ENCODE assay signal across 25 cellular contexts in genomic region chr4:37981425-37981824, GRCh38. TPM values are rescaled to one million over a fixed set of nuclear protein-coding genes. Genes with fewer than 3 reads are reported as not detected.
DNase-seq lines count a peak whose midpoint lies in the region; ATAC-seq and TF ChIP-seq lines count a peak whose summit lies in the region.
"Had no signal": no experiment of that assay in that cellular context is flagged by ENCODE, and none has a peak within 500 bp of the region (broad histone marks: within the 10 kb centered on the region; RNA-seq: fewer than 3 reads in every experiment).

No MANE protein-coding gene starts in this region.

- H3K9ac ChIP-seq in SK-N-SH: no peak overlapping the region

- peak overlapping the region; percentile 35; the same call in 1 of the 2 replicates for H3K4me2 ChIP-seq in SK-N-SH

- H3K4me1 Mint-ChIP-seq in activated naive CD8-positive, alpha-beta T cell treated with anti-CD3 and anti-CD28 coated beads for 36 hours: peaks cover 37% of the 10 kb centered on the region

- no peaks in the 10 kb centered on the region for H3K9me3 Mint-ChIP-seq in activated naive CD8-positive, alpha-beta T cell treated with anti-CD3 and anti-CD28 coated beads for 36 hours
- H3K9me3 Mint-ChIP-seq: activated naive CD4-positive, alpha-beta T cell treated with anti-CD3 and anti-CD28 coated beads for 36 hours; CD4-positive, CD25-positive, alpha-beta regulatory T cell; natural killer cell had no signal

- no peak for TF ChIP-seq EP300 in SK-N-SH (IDR thresholded peaks at IDR 0.05; ENCODE audit: borderline replicate concordance in 1 of 2, low read depth in 1 of 2, low read length in 1 of 2)

- H3F3A ChIP-seq in SK-N-SH (replicated peaks; ENCODE audit: insufficient read depth): peaks cover 9% of the 10 kb centered on the region

- H3K36me3 ChIP-seq in SK-N-SH (replicated peaks in 1 of 2; ENCODE audit: control insufficient read depth in 1 of 2, insufficient read depth in 2 of 2, low read length in 1 of 2): no peaks in the 10 kb centered on the region
- no peaks in the 10 kb centered on the region for H3K36me3 ChIP-seq in thoracic aorta
- H3K36me3 ChIP-seq: brain microvascular endothelial cell, left lung, upper lobe of left lung had no signal

- H3K27ac Mint-ChIP-seq in activated naive CD8-positive, alpha-beta T cell treated with anti-CD3 and anti-CD28 coated beads for 36 hours: no peak overlapping the region
- H3K27ac Mint-ChIP-seq: activated naive CD4-positive, alpha-beta T cell treated with anti-CD3 and anti-CD28 coated beads for 36 hours; natural killer cell had no signal

- H3K4me3 Mint-ChIP-seq in activated naive CD8-positive, alpha-beta T cell treated with anti-CD3 and anti-CD28 coated beads for 36 hours: no peak overlapping the region
- H3K4me3 Mint-ChIP-seq: activated naive CD4-positive, alpha-beta T cell treated with anti-CD3 and anti-CD28 coated beads for 36 hours; natural killer cell had no signal

- H3K27ac ChIP-seq in SK-N-SH (ENCODE audit: low read depth in 2 of 2, low read length in 1 of 2) (no peak overlapping the region), thoracic aorta (peak overlapping the region; percentile 43 to 59)
- H3K27ac ChIP-seq: brain microvascular endothelial cell had no signal

- TF ChIP-seq RAD21 in SK-N-SH (IDR thresholded peaks at IDR 0.05; ENCODE audit: low read length): no peak

- in situ Hi-C loops in KBM-7 (cut with MboI; ENCODE audit: low pct_unique_long_range_greater_than_20kb, low sequenced_read_pairs): no loop called here

- H3K4me3 ChIP-seq in SK-N-SH (ENCODE audit: low read depth in 2 of 2, low read length in 1 of 2) (no peak overlapping the region), thoracic aorta (no peak overlapping the region)
- H3K4me3 ChIP-seq: dorsolateral prefrontal cortex, left lung, upper lobe of left lung had no signal

- no peaks in the 10 kb centered on the region for H3K27me3 Mint-ChIP-seq in activated naive CD8-positive, alpha-beta T cell treated with anti-CD3 and anti-CD28 coated beads for 36 hours
- H3K27me3 Mint-ChIP-seq: CD4-positive, CD25-positive, alpha-beta regulatory T cell had no signal

- no peaks in the 10 kb centered on the region for H3K27me3 ChIP-seq in SK-N-SH (ENCODE audit: insufficient read depth)
- H3K27me3 ChIP-seq in thoracic aorta (replicated peaks; ENCODE audit: insufficient read depth): no peaks in the 10 kb centered on the region
- H3K27me3 ChIP-seq: brain microvascular endothelial cell, dorsolateral prefrontal cortex, left lung, upper lobe of left lung had no signal

- TF ChIP-seq CTCF in SK-N-SH (IDR thresholded peaks at IDR 0.05) (no peak), thoracic aorta (IDR thresholded peaks at IDR 0.05) (no peak)

- H3K79me2 ChIP-seq in SK-N-SH (ENCODE audit: insufficient read depth): peaks cover 57% of the 10 kb centered on the region; the same call in 1 of the 2 replicates

- H3K9me3 ChIP-seq in SK-N-SH (no peaks in the 10 kb centered on the region), thoracic aorta (no peaks in the 10 kb centered on the region)
- H3K9me3 ChIP-seq: left lung, upper lobe of left lung had no signal

- WGBS in SK-N-SH (ENCODE audit: low lambda C conversion rate): 94% methylated on average over 4 of the region's 4 CpGs

- POLR2A ChIA-PET in SK-N-SH (lab: Yijun Ruan, JAX): no interaction called here

- CTCF ChIA-PET in SK-N-SH (lab: Yijun Ruan, JAX): no interaction called here

- DNase-seq in SK-N-SH (no peak), T1000 (lab: John Stamatoyannopoulos, UW) (peak; percentile 9), kidney tubule cell (ENCODE audit: low spot score) (peak; percentile 37), thoracic aorta (ENCODE audit: low spot score) (no peak), NCI-H524 (lab: John Stamatoyannopoulos, UW) (no peak), KBM-7 (no peak)
- no peak for DNase-seq in activated naive CD8-positive, alpha-beta T cell treated with anti-CD3 and anti-CD28 coated beads for 36 hours
- DNase-seq: activated CD8-positive, alpha-beta memory T cell treated with anti-CD3 and anti-CD28 coated beads, Interleukin-2, amount 50 U/mL, for 4 hours; activated naive CD4-positive, alpha-beta T cell treated with anti-CD3 and anti-CD28 coated beads for 36 hours; brain microvascular endothelial cell; CD4-positive, CD25-positive, alpha-beta regulatory T cell; dorsolateral prefrontal cortex; HCEC 1CT; hippocampal formation; left lung; MM.1S; natural killer cell; RPMI8226; stimulated activated CD4-positive, alpha-beta T cell treated with anti-CD3 and anti-CD28 coated beads, Interleukin-4, amount 100 ng/mL, for 1 hour; stimulated activated CD8-positive, alpha-beta memory T cell treated with anti-CD3 and anti-CD28 coated beads, Interleukin-4, amount 100 ng/mL, for 48 hours; upper lobe of left lung had no signal

- no peaks in the 10 kb centered on the region; the same call in 1 of the 2 replicates for H4K20me1 ChIP-seq in SK-N-SH (ENCODE audit: insufficient read depth)

- no peaks in the 10 kb centered on the region for H3K36me3 Mint-ChIP-seq in activated naive CD8-positive, alpha-beta T cell treated with anti-CD3 and anti-CD28 coated beads for 36 hours
- H3K36me3 Mint-ChIP-seq: natural killer cell had no signal

- H3K9me2 ChIP-seq in SK-N-SH: no peaks in the 10 kb centered on the region

- H2AFZ ChIP-seq in SK-N-SH (ENCODE audit: low read depth): no peak overlapping the region

- H3K4me1 ChIP-seq in SK-N-SH (ENCODE audit: control insufficient read depth in 1 of 2, insufficient read depth in 2 of 2, low read depth in 1 of 2, low read length in 1 of 2) (peaks cover 8 to 10% of the 10 kb centered on the region in 2 experiments; a peak in 2 of 4 replicates), thoracic aorta (ENCODE audit: control insufficient read depth in 1 of 2, low read depth in 2 of 2) (peaks cover 46 to 67% of the 10 kb centered on the region in 2 donors)

- ATAC-seq in SK-N-SH treated with all-trans-retinoic acid at 6 μM for 48 hours (no peak), thoracic aorta (ENCODE audit: insufficient number of reproducible peaks, low FRiP score, low read depth) (no peak)
- ATAC-seq: activated CD4-positive, CD25-positive, alpha-beta regulatory T cell treated with anti-CD3 and anti-CD28 coated beads, Interleukin-2, amount 50 U/mL, for 24 hours; left lung; natural killer cell had no signal

TF ChIP-seq in SK-N-SH, 30 proteins besides CTCF, POLR2A, EP300 and RAD21 (continues in another document):
- TF ChIP-seq FOXM1 (IDR thresholded peaks at IDR 0.05; ENCODE audit: low read depth): no peak
- TF ChIP-seq JUND (IDR thresholded peaks at IDR 0.05): no peak
- no peak for TF ChIP-seq REST (IDR thresholded peaks at IDR 0.05; ENCODE audit: low read depth, low read length)

TF ChIP-seq in SK-N-SH treated with all-trans-retinoic acid at 6 μM for 48 hours, 23 proteins besides CTCF, POLR2A, EP300 and RAD21:
- TF ChIP-seq TCF4 (CRISPR knock-in tag; IDR thresholded peaks at IDR 0.05; ENCODE audit: borderline replicate concordance): no peak

RNA-seq across cellular contexts. Expression of gene PTTG2, which starts 21.2 kb away (rescaled TPM):
- polyA plus RNA-seq in SK-N-SH (2012; rRNA removed): not detected in 2 replicates
- polyA plus RNA-seq in SK-N-SH (2012; cell fraction: cytosol; rRNA removed): not detected in 2 replicates
- not detected in 2 replicates for polyA plus RNA-seq in SK-N-SH (2012; cell fraction: nucleus; rRNA removed)
- 10 to 100 TPM in 1 of 2 donors, 1 to 10 TPM in 1; 2.2 to 10.7 TPM for total RNA-seq in thoracic aorta
- under 1 TPM in 1 of 2 experiments, not detected in 1; 0.34 TPM for total RNA-seq in activated naive CD8-positive, alpha-beta T cell treated with anti-CD3 and anti-CD28 coated beads for 36 hours
- total RNA-seq: A172; activated naive CD4-positive, alpha-beta T cell treated with anti-CD3 and anti-CD28 coated beads for 36 hours; fibroblast of lung had no signal
- polyA plus RNA-seq: CD4-positive, CD25-positive, alpha-beta regulatory T cell; fibroblast of lung had no signal

Comparison
In these comparisons a context has a peak if more than half of its experiments do, and no peak if none do; other contexts are left out.
1. DNase-seq: peak in T1000 (single experiment) and kidney tubule cell (single experiment); none in SK-N-SH (single experiment), thoracic aorta (single experiment), NCI-H524 (0 of 2), activated naive CD8-positive, alpha-beta T cell treated with anti-CD3 and anti-CD28 coated beads for 36 hours (single experiment) and KBM-7 (single experiment).
2. H3K27ac ChIP-seq: peak in thoracic aorta (2 of 2); none in SK-N-SH (0 of 2).